8 cellular contexts compared by ENCODE assay signal in genomic region chr1:29230553-29231378, GRCh38. TPM values are rescaled to one million over a fixed set of nuclear protein-coding genes. Genes with fewer than 3 reads are reported as not detected.
DNase-seq lines count a peak whose midpoint lies in the region; ATAC-seq and TF ChIP-seq lines count a peak whose summit lies in the region.

Gene MECR, minus strand, starts transcription at chr1:29230934. Its CDS starts 28 bp downstream, at chr1:29230906.

- ATAC-seq in HG03280 (IDR thresholded peaks at IDR 0.05; ENCODE audit: unreplicated experiment): peak; percentile 94

- H3K9me3 Mint-ChIP-seq in chondrocyte (ENCODE audit: low read depth): no peaks in the 10 kb centered on the region

- peaks cover 3% of the 10 kb centered on the region for H3K27me3 Mint-ChIP-seq in chondrocyte (ENCODE audit: low read depth)

- no peaks in the 10 kb centered on the region for H3K36me3 Mint-ChIP-seq in chondrocyte (ENCODE audit: low read depth)

- peak; percentile 62 for TF ChIP-seq CTCF in chondrocyte (IDR thresholded peaks at IDR 0.05)

- DNase-seq in AG20443 (ENCODE audit: low spot score) (peak; percentile 99), NCI-H446 (lab: John Stamatoyannopoulos, UW) (peak; percentile 72 to 94), chondrocyte (ENCODE audit: low spot score) (peak; percentile 97), kidney glomerular epithelial cell (lab: John Stamatoyannopoulos, UW) (peak; percentile 73)
- peak; percentile 93 for DNase-seq in activated CD4-positive, alpha-beta T cell treated with anti-CD3 and anti-CD28 coated beads for 24 hours (ENCODE audit: low read depth in 2 of 2)
- DNase-seq in stimulated activated CD4-positive, alpha-beta T cell treated with anti-CD3 and anti-CD28 coated beads, Interleukin-1b, Interleukin-23, amount 100 ng/mL, for 1 hour (ENCODE audit: low read depth in 2 of 2): peak; percentile 85 to 95

- in situ Hi-C loops in GM18951 (cut with MboI; ENCODE audit: low sequenced_read_pairs, unreplicated experiment): no loop called here

- peaks cover 26% of the 10 kb centered on the region for H3K4me1 Mint-ChIP-seq in chondrocyte (ENCODE audit: low read depth)

- TF ChIP-seq POLR2A in GM18951 (IDR thresholded peaks at IDR 0.05; ENCODE audit: extremely low read depth, insufficient read depth, insufficient read length): peak; percentile 93

- peak within 1 kb of the TSS; percentile 94 for H3K4me3 Mint-ChIP-seq in chondrocyte (ENCODE audit: unreplicated experiment)

- peak within 1 kb of the TSS; percentile 90 for H3K27ac Mint-ChIP-seq in chondrocyte (ENCODE audit: unreplicated experiment)

RNA-seq across cellular contexts. Expression of gene MECR, which starts in this region (rescaled TPM):
- 15.2 to 24.5 TPM (median 15.6 TPM) in 3 replicates for total RNA-seq in chondrocyte

Comparison
In these comparisons a context has a peak if more than half of its experiments do, and no peak if none do; other contexts are left out.
1. Peak in every context shown above with its lines: DNase-seq and ATAC-seq.